Comparison of ENCODE assay signal across 23 cellular contexts in genomic region chr2:17306706-17307105, GRCh38.
"Had no signal": no experiment of that assay in that cellular context is flagged by ENCODE, and none has a peak within 500 bp of the region (broad histone marks: within the 10 kb centered on the region; RNA-seq: fewer than 3 reads in every experiment).

No MANE protein-coding gene starts in this region.

- H3K4me1 ChIP-seq: body of pancreas, left ventricle myocardium inferior had no signal

- H3K4me3 ChIP-seq: body of pancreas, cardiac muscle cell, coronary artery, dorsolateral prefrontal cortex, left ventricle myocardium inferior, tibial nerve had no signal

- H3K36me3 ChIP-seq: cardiac muscle cell, left ventricle myocardium inferior, tibial nerve, WERI-Rb-1 had no signal

- H3K27me3 ChIP-seq: body of pancreas, cardiac muscle cell, dorsolateral prefrontal cortex, tibial nerve had no signal

- ATAC-seq: activated CD4-positive, CD25-positive, alpha-beta regulatory T cell treated with anti-CD3 and anti-CD28 coated beads, Interleukin-2, amount 50 U/mL, for 24 hours; activated T-cell treated with anti-CD3 and anti-CD28 coated beads, Interleukin-2, amount 50 U/mL, for 4 hours; activated T-helper 17 cell treated with anti-CD3 and anti-CD28 coated beads, Interleukin-2, amount 50 U/mL, for 72 hours; body of pancreas; naive thymus-derived CD8-positive, alpha-beta T cell; right cardiac atrium had no signal

- DNase-seq: activated CD4-positive, alpha-beta memory T cell treated with anti-CD3 and anti-CD28 coated beads, Interleukin-2, amount 10 ng/mL, durations not matched to agents 7 days and 5 days; activated CD4-positive, alpha-beta T cell treated with anti-CD3 and anti-CD28 coated beads, Interleukin-2, amount 10 ng/mL, durations not matched to agents 24 days and 14 days; activated gamma-delta T cell treated with Interleukin-2 at 50 U/mL for 16 hours; activated naive CD4-positive, alpha-beta T cell treated with anti-CD3 and anti-CD28 coated beads, Interleukin-2, amount 50 U/mL, for 16 hours; activated T-cell treated with anti-CD3 and anti-CD28 coated beads, Interleukin-2, amount 50 U/mL, for 4 hours; body of pancreas; cerebellar nuclear complex; dorsolateral prefrontal cortex; effector memory CD4-positive, alpha-beta T cell; left ventricle myocardium inferior; naive thymus-derived CD8-positive, alpha-beta T cell; posterior cingulate gyrus; right cardiac atrium; stimulated activated CD4-positive, alpha-beta T cell treated with anti-CD3 and anti-CD28 coated beads, Interleukin-2, amount 100 ng/mL, for 48 hours; stimulated activated naive CD4-positive, alpha-beta T cell treated with Interleukin-2 at 50 U/mL for 16 hours; SW 1271; T-helper 9 cell; WERI-Rb-1 had no signal

- H3K27ac ChIP-seq: body of pancreas, cardiac muscle cell, coronary artery, dorsolateral prefrontal cortex, left ventricle myocardium inferior, tibial nerve, WERI-Rb-1 had no signal

- H3K9me3 ChIP-seq: body of pancreas, left ventricle myocardium inferior, tibial nerve had no signal
